In the genomic region with DNA sequence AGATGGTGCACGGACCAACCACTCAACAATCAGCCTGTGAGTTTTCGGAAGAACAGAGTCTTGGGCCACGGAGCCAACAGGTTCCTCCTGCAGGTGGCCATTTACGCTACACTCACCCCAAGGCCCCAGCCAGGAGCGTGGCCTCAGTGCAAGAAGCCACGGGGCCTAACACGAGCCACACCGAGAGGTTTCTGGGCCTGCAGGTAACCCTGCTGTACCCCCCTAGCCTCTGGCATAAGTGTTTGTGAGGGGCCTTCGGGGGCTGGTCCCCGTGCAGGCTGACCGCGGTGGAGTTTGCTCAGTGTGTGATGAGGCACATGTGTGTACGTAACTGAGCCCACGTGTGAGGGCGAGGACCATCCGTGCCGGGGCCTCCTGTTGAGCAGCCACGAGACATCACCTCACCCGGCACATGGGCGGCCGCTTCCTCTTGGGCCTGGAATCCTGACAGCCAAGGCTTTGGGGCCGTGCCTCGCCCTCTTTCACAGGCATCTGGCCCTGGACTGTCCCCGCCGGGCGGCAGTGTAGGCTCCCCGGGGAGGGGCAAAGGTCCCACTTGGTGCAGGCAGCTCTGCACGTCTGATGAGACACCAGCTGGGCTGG, we compare ENCODE assay signal across 9 cellular contexts.
DNase-seq lines count a peak whose midpoint lies in the region; ATAC-seq and TF ChIP-seq lines count a peak whose summit lies in the region.
"Had no signal": no experiment of that assay in that cellular context is flagged by ENCODE, and none has a peak within 500 bp of the region (broad histone marks: within the 10 kb centered on the region; RNA-seq: fewer than 3 reads in every experiment).

No MANE protein-coding gene starts in this region.

- DNase-seq in GM06990 (ENCODE audit: extremely low read depth, insufficient read length) (peak; percentile 82), SKM-1 (lab: John Stamatoyannopoulos, UW; ENCODE audit: unreplicated experiment) (no peak), cerebellar nuclear complex (lab: John Stamatoyannopoulos, UW) (no peak), hypothalamus (lab: John Stamatoyannopoulos, UW) (no peak)
- no peak for DNase-seq in activated T-helper 1 cell treated with anti-CD3 and anti-CD28 coated beads, Interleukin-12 subunit alpha, Interleukin-12 subunit beta, Interleukin-2, Interleukin-4 antibody, amounts not matched to agents 30 ng/mL and 10 ng/mL and 1 ng/mL, durations not matched to agents 14 hours and 24 hours and 36 hours (ENCODE audit: low spot score)
- DNase-seq in natural killer cell treated with Interleukin-12 subunit alpha and Interleukin-12 subunit beta and Interleukin-15 and Interleukin-18, amount 100 ng/mL, for 72 hours (ENCODE audit: low spot score), result peak; percentile 62
- DNase-seq: NCI-H1417 treated with DMSO at 0.1 percent for 48 hours had no signal

- H3K4me3 ChIP-seq in GM06990 (replicated peaks; ENCODE audit: low read depth, low read length), result peak overlapping the region; percentile 58

- peak overlapping the region; percentile 82 for H3K4me3 Mint-ChIP-seq in activated T-helper 1 cell treated with anti-CD3 and anti-CD28 coated beads, Interleukin-12 subunit alpha, Interleukin-12 subunit beta, Interleukin-2, Interleukin-4 antibody, amounts not matched to agents 30 ng/mL and 10 ng/mL and 1 ng/mL, durations not matched to agents 14 hours and 24 hours and 36 hours
- peak overlapping the region; percentile 79 for H3K4me3 Mint-ChIP-seq in natural killer cell treated with Interleukin-12 subunit alpha and Interleukin-12 subunit beta and Interleukin-15 and Interleukin-18, amount 100 ng/mL, for 72 hours

- no peaks in the 10 kb centered on the region for H3K9me3 Mint-ChIP-seq in activated T-helper 1 cell treated with anti-CD3 and anti-CD28 coated beads, Interleukin-12 subunit alpha, Interleukin-12 subunit beta, Interleukin-2, Interleukin-4 antibody, amounts not matched to agents 30 ng/mL and 10 ng/mL and 1 ng/mL, durations not matched to agents 14 hours and 24 hours and 36 hours
- H3K9me3 Mint-ChIP-seq in natural killer cell treated with Interleukin-12 subunit alpha and Interleukin-12 subunit beta and Interleukin-15 and Interleukin-18, amount 100 ng/mL, for 72 hours, result no peaks in the 10 kb centered on the region

- peaks cover 38% of the 10 kb centered on the region for H3K4me1 Mint-ChIP-seq in activated T-helper 1 cell treated with anti-CD3 and anti-CD28 coated beads, Interleukin-12 subunit alpha, Interleukin-12 subunit beta, Interleukin-2, Interleukin-4 antibody, amounts not matched to agents 30 ng/mL and 10 ng/mL and 1 ng/mL, durations not matched to agents 14 hours and 24 hours and 36 hours (ENCODE audit: low read depth)
- peaks cover 33 to 41% of the 10 kb centered on the region in 2 donors for H3K4me1 Mint-ChIP-seq in natural killer cell treated with Interleukin-12 subunit alpha and Interleukin-12 subunit beta and Interleukin-15 and Interleukin-18, amount 100 ng/mL, for 72 hours (ENCODE audit: low read depth in 2 of 2)

- H3K27me3 ChIP-seq in GM06990 (replicated peaks; ENCODE audit: control insufficient read depth, insufficient read depth, low read length), result no peaks in the 10 kb centered on the region

- no peak for TF ChIP-seq CTCF in GM06990 (IDR thresholded peaks at IDR 0.05; ENCODE audit: insufficient read depth, low read length, poor library complexity, severe bottlenecking)

- H3K36me3 Mint-ChIP-seq in activated T-helper 1 cell treated with anti-CD3 and anti-CD28 coated beads, Interleukin-12 subunit alpha, Interleukin-12 subunit beta, Interleukin-2, Interleukin-4 antibody, amounts not matched to agents 30 ng/mL and 10 ng/mL and 1 ng/mL, durations not matched to agents 14 hours and 24 hours and 36 hours (ENCODE audit: low read depth), result no peaks in the 10 kb centered on the region
- no peaks in the 10 kb centered on the region for H3K36me3 Mint-ChIP-seq in natural killer cell treated with Interleukin-12 subunit alpha and Interleukin-12 subunit beta and Interleukin-15 and Interleukin-18, amount 100 ng/mL, for 72 hours

- H3K27me3 Mint-ChIP-seq in activated T-helper 1 cell treated with anti-CD3 and anti-CD28 coated beads, Interleukin-12 subunit alpha, Interleukin-12 subunit beta, Interleukin-2, Interleukin-4 antibody, amounts not matched to agents 30 ng/mL and 10 ng/mL and 1 ng/mL, durations not matched to agents 14 hours and 24 hours and 36 hours (ENCODE audit: insufficient read depth), result peaks cover 2% of the 10 kb centered on the region
- H3K27me3 Mint-ChIP-seq in natural killer cell treated with Interleukin-12 subunit alpha and Interleukin-12 subunit beta and Interleukin-15 and Interleukin-18, amount 100 ng/mL, for 72 hours, result peaks cover 0 to 4% of the 10 kb centered on the region in 2 donors

- intact Hi-C loops in activated T-helper 1 cell treated with anti-CD3 and anti-CD28 coated beads, Interleukin-12 subunit alpha, Interleukin-12 subunit beta, Interleukin-2, Interleukin-4 antibody, amounts not matched to agents 30 ng/mL and 10 ng/mL and 1 ng/mL, durations not matched to agents 14 hours and 24 hours and 36 hours (cut with micrococcal nuclease), result loop anchor here (5.0 kb wide), 2 partner anchors 59 to 219 kb away; partner anchors contain the start of gene FAM120B

- ATAC-seq in HG02763 (IDR thresholded peaks at IDR 0.05; ENCODE audit: unreplicated experiment) (peak; percentile 6), HG02610 (IDR thresholded peaks at IDR 0.05; ENCODE audit: unreplicated experiment) (no peak)
- peak; percentile 45 to 54 for ATAC-seq in natural killer cell treated with Interleukin-12 subunit alpha and Interleukin-12 subunit beta and Interleukin-15 and Interleukin-18, amount 100 ng/mL, for 72 hours

- peak overlapping the region; percentile 98 for H3K27ac Mint-ChIP-seq in activated T-helper 1 cell treated with anti-CD3 and anti-CD28 coated beads, Interleukin-12 subunit alpha, Interleukin-12 subunit beta, Interleukin-2, Interleukin-4 antibody, amounts not matched to agents 30 ng/mL and 10 ng/mL and 1 ng/mL, durations not matched to agents 14 hours and 24 hours and 36 hours
- peak overlapping the region; percentile 88 for H3K27ac Mint-ChIP-seq in natural killer cell treated with Interleukin-12 subunit alpha and Interleukin-12 subunit beta and Interleukin-15 and Interleukin-18, amount 100 ng/mL, for 72 hours

- H3K36me3 ChIP-seq in GM06990 (ENCODE audit: control insufficient read depth, insufficient read depth, low read length), result no peaks in the 10 kb centered on the region

Comparison
In these comparisons a context has a peak if more than half of its experiments do, and no peak if none do; other contexts are left out.
1. DNase-seq: peak in GM06990 (single experiment) and natural killer cell treated with Interleukin-12 subunit alpha and Interleukin-12 subunit beta and Interleukin-15 and Interleukin-18, amount 100 ng/mL, for 72 hours (single experiment); none in activated T-helper 1 cell treated with anti-CD3 and anti-CD28 coated beads, Interleukin-12 subunit alpha, Interleukin-12 subunit beta, Interleukin-2, Interleukin-4 antibody, amounts not matched to agents 30 ng/mL and 10 ng/mL and 1 ng/mL, durations not matched to agents 14 hours and 24 hours and 36 hours (single experiment), SKM-1 (single experiment), cerebellar nuclear complex (0 of 2) and hypothalamus (0 of 51).